Comparison of ENCODE assay signal across 25 cellular contexts in genomic region chrX:153863251-153863991, GRCh38. TPM values are rescaled to one million over a fixed set of nuclear protein-coding genes. Genes with fewer than 3 reads are reported as not detected.
DNase-seq lines count a peak whose midpoint lies in the region; ATAC-seq, FAIRE-seq and TF ChIP-seq lines count a peak whose summit lies in the region.
"Had no signal": no experiment of that assay in that cellular context is flagged by ENCODE, and none has a peak within 500 bp of the region (broad histone marks: within the 10 kb centered on the region; RNA-seq: fewer than 3 reads in every experiment).

No MANE protein-coding gene starts in this region.

- H3K4me1 Mint-ChIP-seq in Caco-2 (ENCODE audit: low read depth, unreplicated experiment) = no peaks in the 10 kb centered on the region

- H3K9me3 ChIP-seq in prostate gland = no peaks in the 10 kb centered on the region
- no peaks in the 10 kb centered on the region for H3K9me3 ChIP-seq in Caco-2
- H3K9me3 ChIP-seq: MG63 had no signal

- H3K4me3 Mint-ChIP-seq in Caco-2 (ENCODE audit: unreplicated experiment) = no peak overlapping the region

- DNase-seq in 8988T (peak; percentile 19), GM12892 (ENCODE audit: insufficient read length) (peak; percentile 16), hepatic stellate cell (ENCODE audit: low spot score) (peak; percentile 3), prostate gland (ENCODE audit: low spot score) (no peak), Caco-2 (no peak)
- DNase-seq: DND-41, IMR-90, Kasumi-1, MG63, NCI-H1048, NCI-H2081, SHP77, T-helper 1 cell had no signal

- no peaks in the 10 kb centered on the region for H3K36me3 Mint-ChIP-seq in Caco-2 (ENCODE audit: insufficient read depth, unreplicated experiment)

- H3K36me3 ChIP-seq in prostate gland (no peaks in the 10 kb centered on the region), Caco-2 (ENCODE audit: control insufficient read depth, insufficient read depth, low read length) (no peaks in the 10 kb centered on the region)
- H3K36me3 ChIP-seq: MG63 had no signal

- H3K4me1 ChIP-seq in prostate gland (replicated peaks) = no peaks in the 10 kb centered on the region
- no peaks in the 10 kb centered on the region for H3K4me1 ChIP-seq in Caco-2

- H3K27me3 ChIP-seq in prostate gland (replicated peaks; ENCODE audit: insufficient read depth) = no peaks in the 10 kb centered on the region
- H3K27me3 ChIP-seq in Caco-2 (replicated peaks; ENCODE audit: control insufficient read depth, insufficient read depth, low read length) = no peaks in the 10 kb centered on the region
- H3K27me3 ChIP-seq: MG63 had no signal

- 65% methylated on average over 25 of the region's 28 CpGs for WGBS in prostate gland

- ATAC-seq in HG03039 (IDR thresholded peaks at IDR 0.05; ENCODE audit: unreplicated experiment) (no peak), HG02840 (IDR thresholded peaks at IDR 0.05; ENCODE audit: low FRiP score, unreplicated experiment) (no peak)

- no peak for TF ChIP-seq RAD21 in Ishikawa (IDR thresholded peaks at IDR 0.05; ENCODE audit: low read depth)

- H3K27ac ChIP-seq in prostate gland = no peak overlapping the region
- H3K27ac ChIP-seq: C4-2B had no signal

- TF ChIP-seq POLR2A in GM12892 (IDR thresholded peaks at IDR 0.05; ENCODE audit: low read depth, low read length) (no peak), prostate gland (IDR thresholded peaks at IDR 0.05) (no peak)

- TF ChIP-seq EP300 in Ishikawa (IDR thresholded peaks at IDR 0.05; ENCODE audit: borderline replicate concordance) = no peak

- H3K4me3 ChIP-seq in prostate gland (no peak overlapping the region), Caco-2 (ENCODE audit: low read depth, low read length) (no peak overlapping the region)
- H3K4me3 ChIP-seq: MG63 had no signal

- no TSS peak for BruUV-seq in Caco-2 (replicated peaks; lab: Mats Ljungman, UMichigan)

- TF ChIP-seq CTCF in prostate gland (IDR thresholded peaks at IDR 0.05) (no peak), Caco-2 (IDR thresholded peaks at IDR 0.05; ENCODE audit: insufficient read depth in 1 of 2, low read depth in 1 of 2, low read length in 1 of 2, severe bottlenecking in 1 of 2, unreplicated experiment in 1 of 2) (no peak)

- POLR2A ChIA-PET in Caco-2 (lab: Charles Lee) = no interaction called here

- peaks cover 9% of the 10 kb centered on the region for H3K27me3 Mint-ChIP-seq in Caco-2 (ENCODE audit: insufficient read depth, unreplicated experiment)

- intact Hi-C loops in prostate gland (cut with DNase I) (no loop called here), Caco-2 (cut with micrococcal nuclease; ENCODE audit: unreplicated experiment) (no loop called here)

- CTCF ChIA-PET in Caco-2 (lab: Charles Lee) = no interaction called here

- no peak overlapping the region for H3K27ac Mint-ChIP-seq in Caco-2 (ENCODE audit: unreplicated experiment)

- H3K9me3 Mint-ChIP-seq in Caco-2 (ENCODE audit: unreplicated experiment) = no peaks in the 10 kb centered on the region

- no peak for FAIRE-seq in GM12892 (lab: Jason Lieb, UNC)
- FAIRE-seq: A204.1, GM18507, H54 had no signal

TF ChIP-seq in Ishikawa, 13 proteins besides CTCF, POLR2A, EP300 and RAD21:
- TF ChIP-seq USF1 (IDR thresholded peaks at IDR 0.05) (peak; percentile 49), REST (IDR thresholded peaks at IDR 0.05; ENCODE audit: low read depth) (no peak)

RNA-seq across cellular contexts. Expression of gene L1CAM, which starts 22.6 kb away (rescaled TPM):
- polyA plus RNA-seq in GM12892 (2012; ENCODE audit: missing spikeins) = 0.21 TPM
- total RNA-seq in prostate gland (10 to 100 TPM in 1 of 2 donors, under 1 TPM in 1; 0.73 to 18.0 TPM), Caco-2 (2022) (12.7 and 12.8 TPM in 2 replicates)
- total RNA-seq: HT-29, OCI-LY7 had no signal

RNA-seq across cellular contexts. Expression of gene PDZD4, which starts 33.1 kb away (rescaled TPM):
- polyA plus RNA-seq in GM12892 (2012; ENCODE audit: missing spikeins) = not detected
- total RNA-seq in prostate gland (10 to 100 TPM in 1 of 2 donors, 1 to 10 TPM in 1; 7.2 to 16.8 TPM), Caco-2 (2022) (1.3 and 1.8 TPM in 2 replicates)
- total RNA-seq: OCI-LY7 had no signal

RNA-seq across cellular contexts. Expression of gene AVPR2, which starts 41.1 kb away (rescaled TPM):
- 0.17 TPM for polyA plus RNA-seq in GM12892 (2012; ENCODE audit: missing spikeins)
- 1 to 10 TPM in 1 of 2 donors, under 1 TPM in 1; 0.41 to 2.5 TPM for total RNA-seq in prostate gland
- not detected in 2 replicates for total RNA-seq in Caco-2 (2022)
- total RNA-seq: G401, HT-29, IMR-90, NCI-H460, RPMI7951 had no signal
- polyA plus RNA-seq: IMR-90 had no signal

Comparison
In these comparisons a context has a peak if more than half of its experiments do, and no peak if none do; other contexts are left out.
1. DNase-seq: peak in 8988T (single experiment), GM12892 (single experiment) and hepatic stellate cell (single experiment); none in prostate gland (single experiment) and Caco-2 (0 of 2).